In genomic region chr17:1584167-1584566, GRCh38 we compare ENCODE assay signal across 2 cellular contexts.
TF ChIP-seq lines count a peak whose summit lies in the region.

No MANE protein-coding gene starts in this region.

TF ChIP-seq in HepG2, 621 proteins besides CTCF, POLR2A, EP300 and RAD21:
- TF ChIP-seq ZNF629 (CRISPR knock-in tag; conservative IDR thresholded peaks at IDR 0.05) = peak; percentile 84
- no peak for TF ChIP-seq IKZF5 (CRISPR knock-in tag; IDR thresholded peaks at IDR 0.05)

TF ChIP-seq in WTC11, 78 proteins besides CTCF, POLR2A, EP300 and RAD21:
- TF ChIP-seq ZNF317 (CRISPR knock-in tag; IDR thresholded peaks at IDR 0.05; ENCODE audit: borderline replicate concordance, low read depth) (no peak), ZNF416 (CRISPR knock-in tag; IDR thresholded peaks at IDR 0.05) (no peak), ELF4 (CRISPR knock-in tag; IDR thresholded peaks at IDR 0.05; ENCODE audit: low read depth) (no peak), ATF3 (CRISPR knock-in tag; conservative IDR thresholded peaks at IDR 0.05) (no peak), USF2 (CRISPR knock-in tag; IDR thresholded peaks at IDR 0.05) (no peak), TEAD4 (CRISPR knock-in tag; IDR thresholded peaks at IDR 0.05) (no peak), SMAD3 (CRISPR knock-in tag; IDR thresholded peaks at IDR 0.05; ENCODE audit: borderline replicate concordance) (no peak)
TF ChIP-seq in WTC11: peak in this region for 0.
